In the genomic region with DNA sequence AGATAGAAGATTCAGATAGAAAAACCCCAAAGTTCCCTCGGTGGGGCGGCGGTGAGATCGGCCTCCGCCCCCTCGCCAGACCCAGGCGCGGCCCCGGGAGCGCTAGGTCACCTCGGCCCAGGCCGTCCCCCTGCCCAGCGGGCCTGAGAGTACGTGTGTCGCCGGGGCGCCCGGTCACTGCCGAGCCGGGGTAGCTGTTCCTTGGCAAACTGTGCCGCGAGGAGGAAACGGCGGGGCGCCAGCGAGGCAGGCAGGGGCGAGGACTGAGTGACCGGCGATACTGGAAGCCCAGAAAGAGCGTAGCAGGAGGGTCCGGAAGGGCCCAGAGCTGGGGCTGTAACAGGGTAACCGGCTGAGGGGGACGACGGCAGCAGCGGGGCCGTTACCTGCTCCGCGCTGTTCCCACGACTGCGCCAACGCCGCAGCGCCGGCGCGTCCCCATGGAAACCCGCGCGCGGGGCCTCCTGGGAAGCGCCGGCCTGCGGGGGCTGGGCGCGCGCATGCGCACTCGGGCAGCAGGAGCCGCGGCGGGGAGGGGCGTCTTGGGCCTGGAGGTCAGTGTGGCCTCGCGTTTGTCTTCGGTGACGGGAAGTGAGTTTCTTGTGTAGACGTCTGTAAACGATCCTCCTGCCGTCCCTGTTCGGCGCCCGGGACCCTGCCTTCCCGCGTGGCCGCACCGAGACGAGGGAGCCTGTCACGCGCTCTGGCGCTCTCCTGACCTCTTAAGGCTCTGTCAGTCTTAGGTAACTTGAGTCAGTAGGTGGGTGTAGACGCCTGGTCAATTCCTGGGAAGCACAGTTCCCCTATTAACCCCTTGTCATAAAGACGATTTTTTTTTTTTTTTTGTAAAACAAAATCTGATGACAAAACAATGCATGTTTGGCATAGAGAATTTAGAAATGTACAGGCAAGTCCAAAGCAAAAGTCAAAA, we compare ENCODE assay signal across 1 cellular context.
TF ChIP-seq lines count a peak whose summit lies in the region.

TSS of gene LCA5L (minus strand) at position 440 of the 931 bp plus-strand sequence. CDS start 17,285 bp downstream, outside the sequence.

TF ChIP-seq in HepG2, 621 proteins besides CTCF, POLR2A, EP300 and RAD21 (continued from another document and continues in another):
- TF ChIP-seq ZMYM2 (CRISPR knock-in tag; IDR thresholded peaks at IDR 0.05) = 0 out of 2 replicates have a peak, but pooled peaks have one; percentile 25
- TF ChIP-seq ZNF10 (CRISPR knock-in tag; IDR thresholded peaks at IDR 0.05; ENCODE audit: borderline replicate concordance, low read depth) = no peak
- TF ChIP-seq SP5 (CRISPR knock-in tag; IDR thresholded peaks at IDR 0.05; ENCODE audit: borderline replicate concordance, low read depth) = no peak
- TF ChIP-seq ZFAT (CRISPR knock-in tag; conservative IDR thresholded peaks at IDR 0.05) = no peak
- peak; percentile 83; the same call in 1 of the 2 replicates for TF ChIP-seq IRF9 (CRISPR knock-in tag; IDR thresholded peaks at IDR 0.05; ENCODE audit: borderline replicate concordance)
- peak; percentile 8; the same call in 1 of the 2 replicates for TF ChIP-seq ZNF766 (CRISPR knock-in tag; IDR thresholded peaks at IDR 0.05; ENCODE audit: borderline replicate concordance)
- TF ChIP-seq SIX1 (CRISPR knock-in tag; IDR thresholded peaks at IDR 0.05; ENCODE audit: borderline replicate concordance) = no peak
- TF ChIP-seq ZNF431 (CRISPR knock-in tag; IDR thresholded peaks at IDR 0.05; ENCODE audit: borderline replicate concordance, low read depth) = no peak
- TF ChIP-seq SUZ12 (IDR thresholded peaks at IDR 0.05; ENCODE audit: low read depth, low read length) = peak; percentile 44; the same call in 1 of the 2 replicates
- TF ChIP-seq HNRNPUL1 (IDR thresholded peaks at IDR 0.05; ENCODE audit: low read depth, low read length) = no peak
- TF ChIP-seq MAX (IDR thresholded peaks at IDR 0.05) = peak; percentile 59
- TF ChIP-seq PHF8 (CRISPR knock-in tag; IDR thresholded peaks at IDR 0.05) = peak; percentile 78
- TF ChIP-seq ZNF138 (CRISPR knock-in tag; IDR thresholded peaks at IDR 0.05; ENCODE audit: low read depth) = no peak
- TF ChIP-seq AKNA (CRISPR knock-in tag; IDR thresholded peaks at IDR 0.05; ENCODE audit: borderline replicate concordance) = no peak
- TF ChIP-seq, protein P1, sequence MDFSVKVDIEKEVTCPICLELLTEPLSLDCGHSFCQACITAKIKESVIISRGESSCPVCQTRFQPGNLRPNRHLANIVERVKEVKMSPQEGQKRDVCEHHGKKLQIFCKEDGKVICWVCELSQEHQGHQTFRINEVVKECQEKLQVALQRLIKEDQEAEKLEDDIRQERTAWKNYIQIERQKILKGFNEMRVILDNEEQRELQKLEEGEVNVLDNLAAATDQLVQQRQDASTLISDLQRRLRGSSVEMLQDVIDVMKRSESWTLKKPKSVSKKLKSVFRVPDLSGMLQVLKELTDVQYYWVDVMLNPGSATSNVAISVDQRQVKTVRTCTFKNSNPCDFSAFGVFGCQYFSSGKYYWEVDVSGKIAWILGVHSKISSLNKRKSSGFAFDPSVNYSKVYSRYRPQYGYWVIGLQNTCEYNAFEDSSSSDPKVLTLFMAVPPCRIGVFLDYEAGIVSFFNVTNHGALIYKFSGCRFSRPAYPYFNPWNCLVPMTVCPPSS (IDR thresholded peaks at IDR 0.05) = no peak
- TF ChIP-seq GATAD2A (CRISPR knock-in tag; IDR thresholded peaks at IDR 0.05) = no peak
- no peak for TF ChIP-seq ZNF674 (CRISPR knock-in tag; IDR thresholded peaks at IDR 0.05; ENCODE audit: low read depth)
- TF ChIP-seq KLF15 (CRISPR knock-in tag; IDR thresholded peaks at IDR 0.05; ENCODE audit: borderline replicate concordance) = no peak
- peak; percentile 73; the same call in 1 of the 2 replicates for TF ChIP-seq KDM5B (CRISPR knock-in tag; IDR thresholded peaks at IDR 0.05; ENCODE audit: borderline replicate concordance)
- TF ChIP-seq PBX2 (CRISPR knock-in tag; IDR thresholded peaks at IDR 0.05) = no peak
- TF ChIP-seq, protein P2, sequence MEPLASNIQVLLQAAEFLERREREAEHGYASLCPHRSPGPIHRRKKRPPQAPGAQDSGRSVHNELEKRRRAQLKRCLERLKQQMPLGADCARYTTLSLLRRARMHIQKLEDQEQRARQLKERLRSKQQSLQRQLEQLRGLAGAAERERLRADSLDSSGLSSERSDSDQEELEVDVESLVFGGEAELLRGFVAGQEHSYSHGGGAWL (CRISPR knock-in tag; IDR thresholded peaks at IDR 0.05) = no peak
- TF ChIP-seq ZNF749 (CRISPR knock-in tag; IDR thresholded peaks at IDR 0.05; ENCODE audit: borderline replicate concordance) = peak; percentile 54; the same call in 1 of the 2 replicates
- TF ChIP-seq GFI1 (CRISPR knock-in tag; IDR thresholded peaks at IDR 0.05; ENCODE audit: borderline replicate concordance) = no peak
- TF ChIP-seq ZNF878 (CRISPR knock-in tag; IDR thresholded peaks at IDR 0.05) = no peak
- TF ChIP-seq KDM3A (CRISPR knock-in tag; IDR thresholded peaks at IDR 0.05; ENCODE audit: low read depth) = no peak
- TF ChIP-seq NFKB2 (CRISPR knock-in tag; IDR thresholded peaks at IDR 0.05; ENCODE audit: borderline replicate concordance) = no peak; the same call in 1 of the 2 replicates
- TF ChIP-seq JDP2 (CRISPR knock-in tag; IDR thresholded peaks at IDR 0.05; ENCODE audit: borderline replicate concordance) = no peak
- no peak for TF ChIP-seq DDIT3 (CRISPR knock-in tag; IDR thresholded peaks at IDR 0.05)
- no peak for TF ChIP-seq ZNF253 (CRISPR knock-in tag; IDR thresholded peaks at IDR 0.05; ENCODE audit: borderline replicate concordance)
- TF ChIP-seq IKZF5 (CRISPR knock-in tag; IDR thresholded peaks at IDR 0.05) = peak; percentile 40; the same call in 1 of the 2 replicates
- TF ChIP-seq RAD51 (IDR thresholded peaks at IDR 0.05; ENCODE audit: borderline replicate concordance) = no peak
- 0 out of 2 replicates have a peak, but pooled peaks have one; percentile 12 for TF ChIP-seq MIXL1 (CRISPR knock-in tag; IDR thresholded peaks at IDR 0.05)
- peak in 1 of 2 experiments; percentile 46; a peak in 1 of 4 replicates for TF ChIP-seq KLF16 (CRISPR knock-in tag; IDR thresholded peaks at IDR 0.05)
- TF ChIP-seq ZNF710 (CRISPR knock-in tag; IDR thresholded peaks at IDR 0.05; ENCODE audit: borderline replicate concordance) = no peak
- TF ChIP-seq, protein P3, sequence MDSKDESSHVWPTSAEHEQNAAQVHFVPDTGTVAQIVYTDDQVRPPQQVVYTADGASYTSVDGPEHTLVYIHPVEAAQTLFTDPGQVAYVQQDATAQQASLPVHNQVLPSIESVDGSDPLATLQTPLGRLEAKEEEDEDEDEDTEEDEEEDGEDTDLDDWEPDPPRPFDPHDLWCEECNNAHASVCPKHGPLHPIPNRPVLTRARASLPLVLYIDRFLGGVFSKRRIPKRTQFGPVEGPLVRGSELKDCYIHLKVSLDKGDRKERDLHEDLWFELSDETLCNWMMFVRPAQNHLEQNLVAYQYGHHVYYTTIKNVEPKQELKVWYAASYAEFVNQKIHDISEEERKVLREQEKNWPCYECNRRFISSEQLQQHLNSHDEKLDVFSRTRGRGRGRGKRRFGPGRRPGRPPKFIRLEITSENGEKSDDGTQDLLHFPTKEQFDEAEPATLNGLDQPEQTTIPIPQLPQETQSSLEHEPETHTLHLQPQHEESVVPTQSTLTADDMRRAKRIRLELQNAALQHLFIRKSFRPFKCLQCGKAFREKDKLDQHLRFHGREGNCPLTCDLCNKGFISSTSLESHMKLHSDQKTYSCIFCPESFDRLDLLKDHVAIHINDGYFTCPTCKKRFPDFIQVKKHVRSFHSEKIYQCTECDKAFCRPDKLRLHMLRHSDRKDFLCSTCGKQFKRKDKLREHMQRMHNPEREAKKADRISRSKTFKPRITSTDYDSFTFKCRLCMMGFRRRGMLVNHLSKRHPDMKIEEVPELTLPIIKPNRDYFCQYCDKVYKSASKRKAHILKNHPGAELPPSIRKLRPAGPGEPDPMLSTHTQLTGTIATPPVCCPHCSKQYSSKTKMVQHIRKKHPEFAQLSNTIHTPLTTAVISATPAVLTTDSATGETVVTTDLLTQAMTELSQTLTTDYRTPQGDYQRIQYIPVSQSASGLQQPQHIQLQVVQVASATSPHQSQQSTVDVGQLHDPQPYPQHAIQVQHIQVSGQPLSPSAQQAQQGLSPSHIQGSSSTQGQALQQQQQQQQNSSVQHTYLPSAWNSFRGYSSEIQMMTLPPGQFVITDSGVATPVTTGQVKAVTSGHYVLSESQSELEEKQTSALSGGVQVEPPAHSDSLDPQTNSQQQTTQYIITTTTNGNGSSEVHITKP (CRISPR knock-in tag; IDR thresholded peaks at IDR 0.05; ENCODE audit: low read depth) = no peak
- TF ChIP-seq ZNF839 (CRISPR knock-in tag; IDR thresholded peaks at IDR 0.05; ENCODE audit: borderline replicate concordance) = 0 out of 2 replicates have a peak, but pooled peaks have one; percentile 45
- TF ChIP-seq ZNF614 (CRISPR knock-in tag; IDR thresholded peaks at IDR 0.05; ENCODE audit: borderline replicate concordance) = no peak
- no peak for TF ChIP-seq ZNF432 (CRISPR knock-in tag; IDR thresholded peaks at IDR 0.05; ENCODE audit: borderline replicate concordance)
